ENCODE assay signal across 17 cellular contexts in genomic region chr6:148438593-148438992, GRCh38.
"Had no signal": no experiment of that assay in that cellular context is flagged by ENCODE, and none has a peak within 500 bp of the region (broad histone marks: within the 10 kb centered on the region; RNA-seq: fewer than 3 reads in every experiment).

No MANE protein-coding gene starts in this region.

- ATAC-seq: activated CD8-positive, alpha-beta T cell treated with anti-CD3 and anti-CD28 coated beads for 36 hours; activated T-cell treated with anti-CD3 and anti-CD28 coated beads, Interleukin-2, amount 50 U/mL, for 72 hours; esophagus mucosa; gastroesophageal sphincter; left ventricle myocardium superior; stimulated activated naive B cell treated with anti-CD40 and anti-IgM and Interleukin-4, amounts not matched to agents 10 μg/mL and 1 μg/mL and 100 μg/mL, for 72 hours had no signal

- FAIRE-seq: bronchial epithelial cell had no signal

- H3K36me3 Mint-ChIP-seq: activated naive CD8-positive, alpha-beta T cell treated with anti-CD3 and anti-CD28 coated beads for 36 hours; stimulated activated naive B cell treated with anti-CD40 and anti-IgM and Interleukin-4, amounts not matched to agents 10 μg/mL and 1 μg/mL and 100 μg/mL, for 72 hours had no signal

- H3K4me3 ChIP-seq: gastroesophageal sphincter, right atrium auricular region, spleen had no signal

- H3K36me3 ChIP-seq: gastroesophageal sphincter, right atrium auricular region, spleen had no signal

- H3K4me3 Mint-ChIP-seq: activated CD8-positive, alpha-beta T cell treated with anti-CD3 and anti-CD28 coated beads for 36 hours; activated naive CD8-positive, alpha-beta T cell treated with anti-CD3 and anti-CD28 coated beads for 36 hours; activated T-cell treated with anti-CD3 and anti-CD28 coated beads, Interleukin-2, amount 50 U/mL, for 72 hours; stimulated activated naive B cell treated with anti-CD40 and anti-IgM and Interleukin-4, amounts not matched to agents 10 μg/mL and 1 μg/mL and 100 μg/mL, for 72 hours; T-helper 2 cell treated with Interferon-gamma antibody and Interleukin-4, amounts not matched to agents 5 μg/mL and 100 μg/mL, for 36 hours had no signal

- H3K9me3 ChIP-seq: gastroesophageal sphincter, right atrium auricular region, spleen had no signal

- H3K27ac ChIP-seq: gastroesophageal sphincter, right atrium auricular region had no signal

- H3K27ac Mint-ChIP-seq: activated CD8-positive, alpha-beta T cell treated with anti-CD3 and anti-CD28 coated beads for 36 hours; activated naive CD8-positive, alpha-beta T cell treated with anti-CD3 and anti-CD28 coated beads for 36 hours; activated T-cell treated with anti-CD3 and anti-CD28 coated beads, Interleukin-2, amount 50 U/mL, for 72 hours; stimulated activated naive B cell treated with anti-CD40 and anti-IgM and Interleukin-4, amounts not matched to agents 10 μg/mL and 1 μg/mL and 100 μg/mL, for 72 hours; T-helper 2 cell treated with Interferon-gamma antibody and Interleukin-4, amounts not matched to agents 5 μg/mL and 100 μg/mL, for 36 hours had no signal

- H3K9me3 Mint-ChIP-seq: activated CD8-positive, alpha-beta T cell treated with anti-CD3 and anti-CD28 coated beads for 36 hours; activated naive CD8-positive, alpha-beta T cell treated with anti-CD3 and anti-CD28 coated beads for 36 hours; activated T-cell treated with anti-CD3 and anti-CD28 coated beads, Interleukin-2, amount 50 U/mL, for 72 hours; stimulated activated naive B cell treated with anti-CD40 and anti-IgM and Interleukin-4, amounts not matched to agents 10 μg/mL and 1 μg/mL and 100 μg/mL, for 72 hours; T-helper 2 cell treated with Interferon-gamma antibody and Interleukin-4, amounts not matched to agents 5 μg/mL and 100 μg/mL, for 36 hours had no signal

- H3K27me3 ChIP-seq: gastroesophageal sphincter, right atrium auricular region, spleen had no signal

- DNase-seq: activated CD4-positive, CD25-positive, alpha-beta regulatory T cell treated with anti-CD3 and anti-CD28 coated beads, Interleukin-2, amount 50 U/mL, for 72 hours; activated CD8-positive, alpha-beta memory T cell treated with anti-CD3 and anti-CD28 coated beads, Interleukin-2, amount 50 U/mL, for 4 hours; activated CD8-positive, alpha-beta T cell treated with anti-CD3 and anti-CD28 coated beads for 36 hours; activated gamma-delta T cell treated with Interleukin-2 at 50 U/mL for 16 hours; activated naive CD8-positive, alpha-beta T cell treated with anti-CD3 and anti-CD28 coated beads for 36 hours; activated T-cell treated with anti-CD3 and anti-CD28 coated beads, Interleukin-2, amount 50 U/mL, for 72 hours; aorta; left ventricle myocardium superior; spleen; stimulated activated CD4-positive, alpha-beta T cell treated with anti-CD3 and anti-CD28 coated beads, Interleukin-1b, Interleukin-23, amount 100 ng/mL, for 48 hours; stimulated activated naive B cell treated with anti-CD40 and anti-IgM and Interleukin-4, amounts not matched to agents 10 μg/mL and 1 μg/mL and 100 μg/mL, for 72 hours; trophoblast cell had no signal
